Comparison of ENCODE assay signal across 1 cellular context in genomic region chrX:99266255-99266654, GRCh38.
TF ChIP-seq lines count a peak whose summit lies in the region.

No MANE protein-coding gene starts in this region.

TF ChIP-seq in GM23338, 12 proteins besides CTCF, POLR2A, EP300 and RAD21:
- TF ChIP-seq ETS1 (IDR thresholded peaks at IDR 0.05) = no peak
- no peak for TF ChIP-seq EZH2phosphoT487 (IDR thresholded peaks at IDR 0.05; ENCODE audit: unreplicated experiment)
- TF ChIP-seq ZNF462 (CRISPR knock-in tag; IDR thresholded peaks at IDR 0.05) = no peak
- TF ChIP-seq STAT1 (IDR thresholded peaks at IDR 0.05; ENCODE audit: unreplicated experiment) = no peak
TF ChIP-seq in GM23338: peak in this region for 0.
